Comparison of ENCODE assay signal across 13 cellular contexts in the genomic region with DNA sequence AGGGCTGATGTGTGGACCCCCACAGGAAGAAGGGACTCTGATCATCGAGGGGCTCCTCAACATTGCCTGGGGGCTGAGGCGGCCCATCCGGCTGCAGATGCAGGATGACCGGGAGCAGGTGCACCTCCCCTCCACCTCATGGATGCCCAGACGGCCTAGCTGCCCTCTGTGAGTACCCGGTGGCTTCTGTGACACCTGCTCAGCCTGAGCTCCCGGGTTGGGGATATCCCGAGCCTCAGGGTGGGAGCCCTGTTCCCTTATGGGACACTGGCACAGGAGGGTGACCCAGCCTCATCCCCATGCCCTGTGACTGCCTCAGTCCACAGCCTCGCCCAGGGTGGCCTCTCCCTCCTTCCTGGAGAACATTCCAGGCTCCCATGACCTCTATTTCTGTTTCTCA. TPM values are rescaled to one million over a fixed set of nuclear protein-coding genes. Genes with fewer than 3 reads are reported as not detected.
DNase-seq lines count a peak whose midpoint lies in the region; ATAC-seq and TF ChIP-seq lines count a peak whose summit lies in the region.
"Had no signal": no experiment of that assay in that cellular context is flagged by ENCODE, and none has a peak within 500 bp of the region (broad histone marks: within the 10 kb centered on the region; RNA-seq: fewer than 3 reads in every experiment).

No MANE protein-coding gene starts in this region.

- H3K27me3 ChIP-seq in gastroesophageal sphincter (no peaks in the 10 kb centered on the region), osteoblast (ENCODE audit: insufficient read depth, low read length) (no peaks in the 10 kb centered on the region), uterus (no peaks in the 10 kb centered on the region), H7 (ENCODE audit: control insufficient read depth, insufficient read depth, low read length) (no peaks in the 10 kb centered on the region; the same call in 1 of the 2 replicates)

- H3K4me2 ChIP-seq in osteoblast (ENCODE audit: insufficient read depth, low read length) = no peak overlapping the region

- H3K9me3 ChIP-seq in gastroesophageal sphincter (no peaks in the 10 kb centered on the region), osteoblast (ENCODE audit: low read depth, low read length) (no peaks in the 10 kb centered on the region), uterus (no peaks in the 10 kb centered on the region)
- H3K9me3 ChIP-seq: mucosa of descending colon had no signal

- peak; percentile 37 for DNase-seq in Right ventricle myocardium inferior (ENCODE audit: missing footprints)
- DNase-seq in cardiac septum (ENCODE audit: low spot score) = no peak
- DNase-seq in osteoblast (ENCODE audit: insufficient read length, low spot score, missing footprints) = peak; percentile 69
- DNase-seq in uterus = peak; percentile 15 to 23
- no peak for DNase-seq in H7
- DNase-seq in DMS114 treated with DMSO at 0.1 percent for 48 hours (lab: John Stamatoyannopoulos, UW; ENCODE audit: unreplicated experiment) = no peak
- DNase-seq: activated T-cell treated with anti-CD3 and anti-CD28 coated beads, Interleukin-2, amount 50 U/mL, for 4 hours; KBM-7; NCI-H1105; stimulated activated CD4-positive, alpha-beta T cell treated with anti-CD3 and anti-CD28 coated beads, Interleukin-2, amount 100 ng/mL, for 48 hours had no signal

- no peaks in the 10 kb centered on the region for H4K20me1 ChIP-seq in osteoblast (ENCODE audit: insufficient read depth, low read length)

- peaks cover 0 to 50% of the 10 kb centered on the region in 2 donors for H3K36me3 ChIP-seq in gastroesophageal sphincter
- H3K36me3 ChIP-seq in osteoblast (ENCODE audit: insufficient read depth, low read length) = no peaks in the 10 kb centered on the region
- no peaks in the 10 kb centered on the region for H3K36me3 ChIP-seq in uterus
- no peaks in the 10 kb centered on the region; the same call in none of the 2 replicates for H3K36me3 ChIP-seq in H7 (replicated peaks; ENCODE audit: control insufficient read depth, insufficient read depth, low read length)

- no peak for TF ChIP-seq EP300 in gastroesophageal sphincter (IDR thresholded peaks at IDR 0.05)

- ATAC-seq in Right ventricle myocardium inferior (no peak), gastroesophageal sphincter (no peak), GM19328 (IDR thresholded peaks at IDR 0.05; ENCODE audit: unreplicated experiment) (no peak)
- ATAC-seq: activated T-cell treated with anti-CD3 and anti-CD28 coated beads, Interleukin-2, amount 50 U/mL, for 4 hours; mucosa of descending colon had no signal

- 42% methylated on average over 3 of the region's 9 CpGs; no CpG with 5 or more reads in 1 of the 2 donors for WGBS in gastroesophageal sphincter (ENCODE audit: low coverage in 1 of 2), 2 donors

- no peak for TF ChIP-seq POLR2A in gastroesophageal sphincter (IDR thresholded peaks at IDR 0.05)
- TF ChIP-seq POLR2A in uterus (IDR thresholded peaks at IDR 0.05) = no peak

- H3K79me2 ChIP-seq in osteoblast (ENCODE audit: insufficient read depth, low read length) = peaks cover 11% of the 10 kb centered on the region

- TF ChIP-seq CTCF in gastroesophageal sphincter (IDR thresholded peaks at IDR 0.05) = no peak
- TF ChIP-seq CTCF in osteoblast (IDR thresholded peaks at IDR 0.05; ENCODE audit: extremely low read depth, low read depth, low read length) = no peak
- TF ChIP-seq CTCF in uterus (IDR thresholded peaks at IDR 0.05) = no peak

- H3K4me3 ChIP-seq in gastroesophageal sphincter (no peak overlapping the region), osteoblast (ENCODE audit: insufficient read depth, low read length) (no peak overlapping the region), uterus (no peak overlapping the region), H7 (ENCODE audit: insufficient read depth, low read depth, low read length) (no peak overlapping the region)
- H3K4me3 ChIP-seq: mucosa of descending colon had no signal

- intact Hi-C loops in Right ventricle myocardium inferior (cut with DNase I) = no loop called here
- intact Hi-C loops in cardiac septum (cut with DNase I) = no loop called here
- intact Hi-C loops in uterus (cut with DNase I; ENCODE audit: low total_unique reads) = no loop called here

- peaks cover 0 to 91% (median 70%) of the 10 kb centered on the region in 3 donors for H3K4me1 ChIP-seq in gastroesophageal sphincter
- peaks cover 51% of the 10 kb centered on the region for H3K4me1 ChIP-seq in osteoblast (ENCODE audit: insufficient read depth, low read length)
- peaks cover 5 to 10% of the 10 kb centered on the region in 2 donors for H3K4me1 ChIP-seq in uterus

- peak overlapping the region in 3 of 4 donors; percentile 90 to 94 (median 93) for H3K27ac ChIP-seq in gastroesophageal sphincter
- peak overlapping the region; percentile 94 for H3K27ac ChIP-seq in osteoblast (ENCODE audit: low read depth, low read length)
- H3K27ac ChIP-seq in uterus = peak overlapping the region; percentile 22 to 100

- H2AFZ ChIP-seq in osteoblast (ENCODE audit: low read length) = no peak overlapping the region

RNA-seq across cellular contexts. Expression of gene DEPP1, which starts 3.9 kb away (rescaled TPM):
- total RNA-seq in Right ventricle myocardium inferior (33.0 TPM), cardiac septum (45.5 TPM), gastroesophageal sphincter (100 to 1,000 TPM in 2 of 4 donors, 10 to 100 TPM in 2; 48.3 to 428 (median 103) TPM), osteoblast (43.6 and 87.6 TPM in 2 replicates), uterus (100 to 1,000 TPM in 1 of 4 donors, 10 to 100 TPM in 2, 1 to 10 TPM in 1; 8.2 to 266 (median 52.8) TPM)
- total RNA-seq in H7 (2014; rRNA removed; shearing (Covaris generic)) = 0.28 and 1.2 TPM in 2 replicates

RNA-seq across cellular contexts. Expression of gene ZNF22, which starts 18.2 kb away (rescaled TPM):
- total RNA-seq in Right ventricle myocardium inferior (13.7 TPM), cardiac septum (14.9 TPM), gastroesophageal sphincter (10 to 100 TPM; 19.2 to 35.6 (median 27.1) TPM), osteoblast (13.8 and 14.4 TPM in 2 replicates), uterus (10 to 100 TPM; 20.7 to 78.1 (median 34.6) TPM)
- 20.2 and 23.1 TPM in 2 replicates for total RNA-seq in H7 (2014; rRNA removed; shearing (Covaris generic))

RNA-seq across cellular contexts. Expression of gene RASSF4, which starts 22.9 kb away (rescaled TPM):
- total RNA-seq in Right ventricle myocardium inferior (91.5 TPM), cardiac septum (47.5 TPM), gastroesophageal sphincter (10 to 100 TPM; 23.5 to 57.7 (median 31.6) TPM), osteoblast (2.9 and 4.0 TPM in 2 replicates), uterus (10 to 100 TPM in 1 of 4 donors, 1 to 10 TPM in 3; 6.1 to 26.5 (median 8.2) TPM)
- total RNA-seq in H7 (2014; rRNA removed; shearing (Covaris generic)) = 9.1 and 13.6 TPM in 2 replicates

Comparison
In these comparisons a context has a peak if more than half of its experiments do, and no peak if none do; other contexts are left out.
1. DNase-seq: peak in Right ventricle myocardium inferior (single experiment), osteoblast (single experiment) and uterus (2 of 2); none in cardiac septum (single experiment), H7 (single experiment) and DMS114 treated with DMSO at 0.1 percent for 48 hours (single experiment).
2. Peak in every context shown above with its lines, with median percentiles within 50 percentile points of each other: H3K27ac ChIP-seq.